ENCODE assay signal across 34 cellular contexts in genomic region chr2:39873586-39873985, GRCh38.
"Had no signal": no experiment of that assay in that cellular context is flagged by ENCODE, and none has a peak within 500 bp of the region (broad histone marks: within the 10 kb centered on the region; RNA-seq: fewer than 3 reads in every experiment).

No MANE protein-coding gene starts in this region.

- H3K4me1 Mint-ChIP-seq: activated B cell treated with CpG ODN at 0.5 μM for 24 hours; activated CD4-positive, alpha-beta T cell treated with anti-CD3 and anti-CD28 coated beads, Interleukin-2, amount 10 ng/mL, durations not matched to agents 24 days and 14 days; activated naive CD8-positive, alpha-beta T cell treated with anti-CD3 and anti-CD28 coated beads for 36 hours; activated T-helper 17 cell treated with anti-CD3 and anti-CD28 coated beads, Interleukin-2, amount 50 U/mL, for 72 hours had no signal

- H3K27me3 ChIP-seq: adrenal gland, body of pancreas, brain microvascular endothelial cell, breast epithelium had no signal

- H3K36me3 ChIP-seq: adrenal gland, brain microvascular endothelial cell, breast epithelium had no signal

- H3K4me3 ChIP-seq: adrenal gland, body of pancreas, breast epithelium had no signal

- H3K9me3 ChIP-seq: adrenal gland, body of pancreas, breast epithelium had no signal

- H3K27me3 Mint-ChIP-seq: activated B cell treated with CpG ODN at 0.5 μM for 24 hours had no signal

- H3K27ac Mint-ChIP-seq: activated B cell treated with CpG ODN at 0.5 μM for 24 hours; activated CD4-positive, alpha-beta memory T cell treated with anti-CD3 and anti-CD28 coated beads for 36 hours; activated CD4-positive, alpha-beta T cell treated with anti-CD3 and anti-CD28 coated beads, Interleukin-2, amount 10 ng/mL, durations not matched to agents 24 days and 14 days; activated CD8-positive, alpha-beta T cell treated with anti-CD3 and anti-CD28 coated beads for 36 hours; activated naive CD4-positive, alpha-beta T cell treated with anti-CD3 and anti-CD28 coated beads for 36 hours; activated naive CD4-positive, alpha-beta T cell treated with anti-CD3 and anti-CD28 coated beads, Interleukin-2, amount 50 U/mL, for 72 hours; activated naive CD8-positive, alpha-beta T cell treated with anti-CD3 and anti-CD28 coated beads for 36 hours; activated T-cell treated with anti-CD3 and anti-CD28 coated beads, Interleukin-2, amount 50 U/mL, for 72 hours; activated T-helper 1 cell treated with anti-CD3 and anti-CD28 coated beads, Interleukin-12 subunit alpha, Interleukin-12 subunit beta, Interleukin-2, Interleukin-4 antibody, amounts not matched to agents 30 ng/mL and 10 ng/mL and 1 ng/mL, durations not matched to agents 14 hours and 24 hours and 36 hours; activated T-helper 17 cell treated with anti-CD3 and anti-CD28 coated beads, Interleukin-2, amount 50 U/mL, for 72 hours; T-helper 2 cell treated with Interferon-gamma antibody and Interleukin-4, amounts not matched to agents 5 μg/mL and 100 μg/mL, for 36 hours had no signal

- FAIRE-seq: astrocyte had no signal

- DNase-seq: activated B cell treated with CpG ODN at 0.5 μM for 24 hours; activated CD4-positive, alpha-beta memory T cell treated with anti-CD3 and anti-CD28 coated beads for 36 hours; activated CD4-positive, alpha-beta T cell treated with anti-CD3 and anti-CD28 coated beads for 4 hours; activated CD4-positive, alpha-beta T cell treated with anti-CD3 and anti-CD28 coated beads, Interleukin-2, amount 10 ng/mL, durations not matched to agents 24 days and 14 days; activated CD4-positive, alpha-beta T cell treated with anti-CD3 and anti-CD28 coated beads, Interleukin-2, amount 50 U/mL, for 1 hour; activated CD4-positive, alpha-beta T cell treated with anti-CD3 and anti-CD28 coated beads, Interleukin-2, amount 50 U/mL, for 4 hours; activated CD4-positive, CD25-positive, alpha-beta regulatory T cell treated with anti-CD3 and anti-CD28 coated beads, Interleukin-2, amount 50 U/mL, for 72 hours; activated CD8-positive, alpha-beta memory T cell treated with anti-CD3 and anti-CD28 coated beads, Interleukin-2, amount 50 U/mL, for 4 hours; activated CD8-positive, alpha-beta T cell treated with anti-CD3 and anti-CD28 coated beads for 36 hours; activated effector memory CD4-positive, alpha-beta T cell treated with anti-CD3 and anti-CD28 coated beads, Interleukin-2, amount 50 U/mL, for 16 hours; activated gamma-delta T cell treated with Interleukin-2 at 50 U/mL for 16 hours; activated naive CD4-positive, alpha-beta T cell; activated naive CD4-positive, alpha-beta T cell treated with anti-CD3 and anti-CD28 coated beads for 36 hours; activated naive CD4-positive, alpha-beta T cell treated with anti-CD3 and anti-CD28 coated beads, Interleukin-2, amount 50 U/mL, for 16 hours; activated naive CD8-positive, alpha-beta T cell treated with anti-CD3 and anti-CD28 coated beads for 36 hours; activated T-cell treated with anti-CD3 and anti-CD28 coated beads for 4 hours; activated T-cell treated with anti-CD3 and anti-CD28 coated beads, Interleukin-2, amount 50 U/mL, for 1 hour; activated T-cell treated with anti-CD3 and anti-CD28 coated beads, Interleukin-2, amount 50 U/mL, for 4 hours; activated T-cell treated with anti-CD3 and anti-CD28 coated beads, Interleukin-2, amount 50 U/mL, for 72 hours; adrenal gland; amniotic stem cell; aorta; body of pancreas; brain microvascular endothelial cell; central memory CD4-positive, alpha-beta T cell; T-helper 2 cell; T-helper 9 cell had no signal

- ATAC-seq: activated CD8-positive, alpha-beta T cell treated with anti-CD3 and anti-CD28 coated beads for 36 hours; activated naive CD4-positive, alpha-beta T cell treated with anti-CD3 and anti-CD28 coated beads, Interleukin-2, amount 50 U/mL, for 72 hours; activated T-cell treated with anti-CD3 and anti-CD28 coated beads, Interleukin-2, amount 50 U/mL, for 4 hours; activated T-cell treated with anti-CD3 and anti-CD28 coated beads, Interleukin-2, amount 50 U/mL, for 72 hours; activated T-helper 17 cell treated with anti-CD3 and anti-CD28 coated beads, Interleukin-2, amount 50 U/mL, for 72 hours; body of pancreas had no signal

- H3K4me3 Mint-ChIP-seq: activated B cell treated with CpG ODN at 0.5 μM for 24 hours; activated CD4-positive, alpha-beta memory T cell treated with anti-CD3 and anti-CD28 coated beads for 36 hours; activated CD4-positive, alpha-beta T cell treated with anti-CD3 and anti-CD28 coated beads, Interleukin-2, amount 10 ng/mL, durations not matched to agents 24 days and 14 days; activated CD8-positive, alpha-beta T cell treated with anti-CD3 and anti-CD28 coated beads for 36 hours; activated naive CD4-positive, alpha-beta T cell treated with anti-CD3 and anti-CD28 coated beads for 36 hours; activated naive CD8-positive, alpha-beta T cell treated with anti-CD3 and anti-CD28 coated beads for 36 hours; activated T-cell treated with anti-CD3 and anti-CD28 coated beads, Interleukin-2, amount 50 U/mL, for 4 hours; activated T-cell treated with anti-CD3 and anti-CD28 coated beads, Interleukin-2, amount 50 U/mL, for 72 hours; activated T-helper 1 cell treated with anti-CD3 and anti-CD28 coated beads, Interleukin-12 subunit alpha, Interleukin-12 subunit beta, Interleukin-2, Interleukin-4 antibody, amounts not matched to agents 30 ng/mL and 10 ng/mL and 1 ng/mL, durations not matched to agents 14 hours and 24 hours and 36 hours; activated T-helper 17 cell treated with anti-CD3 and anti-CD28 coated beads, Interleukin-2, amount 50 U/mL, for 72 hours; T-helper 2 cell treated with Interferon-gamma antibody and Interleukin-4, amounts not matched to agents 5 μg/mL and 100 μg/mL, for 36 hours had no signal

- H3K36me3 Mint-ChIP-seq: activated CD4-positive, alpha-beta memory T cell treated with anti-CD3 and anti-CD28 coated beads for 36 hours; activated naive CD4-positive, alpha-beta T cell treated with anti-CD3 and anti-CD28 coated beads, Interleukin-2, amount 50 U/mL, for 72 hours; activated naive CD8-positive, alpha-beta T cell treated with anti-CD3 and anti-CD28 coated beads for 36 hours had no signal

- H3K4me1 ChIP-seq: adrenal gland, body of pancreas, breast epithelium had no signal

- H3K9me3 Mint-ChIP-seq: activated CD4-positive, alpha-beta memory T cell treated with anti-CD3 and anti-CD28 coated beads for 36 hours; activated CD4-positive, alpha-beta T cell treated with anti-CD3 and anti-CD28 coated beads, Interleukin-2, amount 10 ng/mL, durations not matched to agents 24 days and 14 days; activated CD8-positive, alpha-beta T cell treated with anti-CD3 and anti-CD28 coated beads for 36 hours; activated naive CD4-positive, alpha-beta T cell treated with anti-CD3 and anti-CD28 coated beads for 36 hours; activated naive CD8-positive, alpha-beta T cell treated with anti-CD3 and anti-CD28 coated beads for 36 hours; activated T-cell treated with anti-CD3 and anti-CD28 coated beads, Interleukin-2, amount 50 U/mL, for 4 hours; activated T-cell treated with anti-CD3 and anti-CD28 coated beads, Interleukin-2, amount 50 U/mL, for 72 hours; activated T-helper 1 cell treated with anti-CD3 and anti-CD28 coated beads, Interleukin-12 subunit alpha, Interleukin-12 subunit beta, Interleukin-2, Interleukin-4 antibody, amounts not matched to agents 30 ng/mL and 10 ng/mL and 1 ng/mL, durations not matched to agents 14 hours and 24 hours and 36 hours; activated T-helper 17 cell treated with anti-CD3 and anti-CD28 coated beads, Interleukin-2, amount 50 U/mL, for 72 hours; T-helper 2 cell treated with Interferon-gamma antibody and Interleukin-4, amounts not matched to agents 5 μg/mL and 100 μg/mL, for 36 hours had no signal

- H3K27ac ChIP-seq: adrenal gland, body of pancreas, brain microvascular endothelial cell, breast epithelium, VCaP had no signal
